Comparison of ENCODE assay signal across 32 cellular contexts in the genomic region with DNA sequence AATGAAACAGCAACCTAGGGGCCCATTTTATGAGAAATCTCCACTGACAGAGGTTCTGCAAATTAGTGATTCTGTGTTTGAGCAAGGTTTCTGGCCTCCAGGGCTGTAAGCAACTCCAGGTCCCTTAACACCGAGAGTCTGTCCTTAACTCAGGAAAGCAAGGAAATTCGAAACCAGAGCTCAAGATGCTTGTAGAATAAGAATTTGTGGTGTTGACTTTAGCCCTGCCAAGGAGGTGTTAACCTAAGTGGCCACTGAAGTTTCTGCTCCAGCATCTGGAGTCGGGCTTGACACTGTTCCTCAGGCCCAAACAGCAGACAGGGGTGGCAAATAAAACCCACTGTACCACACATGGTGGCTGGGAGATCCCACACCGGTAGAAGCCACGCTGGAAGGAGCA.
DNase-seq lines count a peak whose midpoint lies in the region; ATAC-seq, FAIRE-seq and TF ChIP-seq lines count a peak whose summit lies in the region.
"Had no signal": no experiment of that assay in that cellular context is flagged by ENCODE, and none has a peak within 500 bp of the region (broad histone marks: within the 10 kb centered on the region; RNA-seq: fewer than 3 reads in every experiment).

No MANE protein-coding gene starts in this region.

- no peaks in the 10 kb centered on the region for H3K36me3 ChIP-seq in MM.1S (replicated peaks; ENCODE audit: insufficient read depth, low read length)
- H3K36me3 ChIP-seq: SJCRH30, thoracic aorta, uterus had no signal

- H3K4me1 ChIP-seq in MM.1S (ENCODE audit: low read length), result no peaks in the 10 kb centered on the region
- H3K4me1 ChIP-seq: parathyroid adenoma, SJCRH30, uterus had no signal

- no peak overlapping the region for H2AFZ ChIP-seq in MM.1S (ENCODE audit: low read length)
- H2AFZ ChIP-seq: parathyroid adenoma had no signal

- no peak overlapping the region for H3K9ac ChIP-seq in MM.1S (ENCODE audit: low read length)
- H3K9ac ChIP-seq: parathyroid adenoma had no signal

- no peaks in the 10 kb centered on the region for H3K27me3 Mint-ChIP-seq in nephron progenitor cell (ENCODE audit: low read depth, poor library complexity)
- H3K27me3 Mint-ChIP-seq: activated naive CD4-positive, alpha-beta T cell treated with anti-CD3 and anti-CD28 coated beads, Interleukin-2, amount 50 U/mL, for 24 hours had no signal

- DNase-seq in DMS79 treated with DMSO at 0.1 percent for 48 hours (lab: John Stamatoyannopoulos, UW) (peak; percentile 10), DMS79 (lab: John Stamatoyannopoulos, UW) (no peak), MM.1S (peak; percentile 3), fibroblast of gingiva (ENCODE audit: low read depth) (peak; percentile 37), nephron progenitor cell (no peak), GM19239 (ENCODE audit: insufficient read length, low spot score) (no peak), NCI-H2081 (lab: John Stamatoyannopoulos, UW) (no peak)
- DNase-seq: 8988T; activated CD4-positive, alpha-beta T cell treated with anti-CD3 and anti-CD28 coated beads for 48 hours; AML-193; CD4-positive, alpha-beta memory T cell; effector CD4-positive, alpha-beta T cell; immature natural killer cell; MG63; NCI-H1930; NCI-H446 treated with DMSO at 0.1 percent for 48 hours; retina; RPMI8226; small intestine; stimulated activated naive CD8-positive, alpha-beta T cell treated with anti-CD3 and anti-CD28 coated beads, Interleukin-15, Interleukin-2, amounts not matched to agents 100 U/mL and 50 U/mL, for 24 hours; T1000; uterus had no signal

- no peaks in the 10 kb centered on the region for H3K9me2 ChIP-seq in MM.1S (replicated peaks; ENCODE audit: insufficient read depth, low read length)

- TF ChIP-seq CTCF in MM.1S (IDR thresholded peaks at IDR 0.05; ENCODE audit: low read length) (no peak), nephron progenitor cell (IDR thresholded peaks at IDR 0.05) (no peak)

- no peak overlapping the region for H3K4me2 ChIP-seq in MM.1S (ENCODE audit: low read depth, low read length)

- peak overlapping the region; percentile 43 for H3K27ac Mint-ChIP-seq in nephron progenitor cell
- H3K27ac Mint-ChIP-seq: activated naive CD4-positive, alpha-beta T cell treated with anti-CD3 and anti-CD28 coated beads, Interleukin-2, amount 50 U/mL, for 24 hours; CD4-positive, alpha-beta memory T cell; immature natural killer cell had no signal

- no peaks in the 10 kb centered on the region for H3F3A ChIP-seq in MM.1S (ENCODE audit: insufficient read depth, low read length)

- no peaks in the 10 kb centered on the region for H3K9me3 ChIP-seq in MM.1S (replicated peaks; ENCODE audit: insufficient read depth, low read length)
- H3K9me3 ChIP-seq: MG63, SJCRH30, thoracic aorta, uterus had no signal

- peaks cover 10% of the 10 kb centered on the region for H3K9me3 Mint-ChIP-seq in nephron progenitor cell
- H3K9me3 Mint-ChIP-seq: activated naive CD4-positive, alpha-beta T cell treated with anti-CD3 and anti-CD28 coated beads, Interleukin-2, amount 50 U/mL, for 24 hours; immature natural killer cell had no signal

- no peaks in the 10 kb centered on the region for H3K79me2 ChIP-seq in MM.1S (ENCODE audit: low read length)
- H3K79me2 ChIP-seq: parathyroid adenoma had no signal

- no peak overlapping the region for H3K27ac ChIP-seq in MM.1S (ENCODE audit: low read length)
- H3K27ac ChIP-seq: parathyroid adenoma, SJCRH30, thoracic aorta, uterus, VCaP had no signal

- no peak for FAIRE-seq in GM19239 (lab: Jason Lieb, UNC)
- FAIRE-seq: colon, GM12891, K562, small intestine had no signal

- H3K27me3 ChIP-seq in MM.1S (replicated peaks; ENCODE audit: insufficient read depth, low read length), result no peaks in the 10 kb centered on the region
- H3K27me3 ChIP-seq: MG63, SJCRH30, uterus had no signal

- H4K20me1 ChIP-seq in MM.1S (ENCODE audit: insufficient read depth, low read length), result no peaks in the 10 kb centered on the region

- no peaks in the 10 kb centered on the region for H3K36me3 Mint-ChIP-seq in nephron progenitor cell (ENCODE audit: low read depth)
- H3K36me3 Mint-ChIP-seq: activated naive CD4-positive, alpha-beta T cell treated with anti-CD3 and anti-CD28 coated beads, Interleukin-2, amount 50 U/mL, for 24 hours; CD4-positive, alpha-beta memory T cell; immature natural killer cell had no signal

- peaks cover 34% of the 10 kb centered on the region for H3K4me1 Mint-ChIP-seq in nephron progenitor cell
- H3K4me1 Mint-ChIP-seq: activated naive CD4-positive, alpha-beta T cell treated with anti-CD3 and anti-CD28 coated beads, Interleukin-2, amount 50 U/mL, for 24 hours; CD4-positive, alpha-beta memory T cell; immature natural killer cell had no signal

- H3K4me3 Mint-ChIP-seq in nephron progenitor cell, result no peak overlapping the region
- H3K4me3 Mint-ChIP-seq: activated naive CD4-positive, alpha-beta T cell treated with anti-CD3 and anti-CD28 coated beads, Interleukin-2, amount 50 U/mL, for 24 hours; CD4-positive, alpha-beta memory T cell; immature natural killer cell had no signal

- no peak overlapping the region for H3K4me3 ChIP-seq in MM.1S (ENCODE audit: low read length)
- H3K4me3 ChIP-seq: K562, MG63, SJCRH30, thoracic aorta, uterus had no signal

- ATAC-seq in HG02970 (IDR thresholded peaks at IDR 0.05; ENCODE audit: low FRiP score, unreplicated experiment), result no peak
- ATAC-seq: K562; left lobe of liver; stimulated activated naive CD8-positive, alpha-beta T cell treated with anti-CD3 and anti-CD28 coated beads, Interleukin-15, Interleukin-2, amounts not matched to agents 100 U/mL and 50 U/mL, for 24 hours had no signal

Comparison
In these comparisons a context has a peak if more than half of its experiments do, and no peak if none do; other contexts are left out.
1. DNase-seq: peak in DMS79 treated with DMSO at 0.1 percent for 48 hours (single experiment), MM.1S (single experiment) and fibroblast of gingiva (single experiment); none in DMS79 (single experiment), nephron progenitor cell (single experiment), GM19239 (single experiment) and NCI-H2081 (0 of 2).